Comparison of ENCODE assay signal across 9 cellular contexts in the genomic region with DNA sequence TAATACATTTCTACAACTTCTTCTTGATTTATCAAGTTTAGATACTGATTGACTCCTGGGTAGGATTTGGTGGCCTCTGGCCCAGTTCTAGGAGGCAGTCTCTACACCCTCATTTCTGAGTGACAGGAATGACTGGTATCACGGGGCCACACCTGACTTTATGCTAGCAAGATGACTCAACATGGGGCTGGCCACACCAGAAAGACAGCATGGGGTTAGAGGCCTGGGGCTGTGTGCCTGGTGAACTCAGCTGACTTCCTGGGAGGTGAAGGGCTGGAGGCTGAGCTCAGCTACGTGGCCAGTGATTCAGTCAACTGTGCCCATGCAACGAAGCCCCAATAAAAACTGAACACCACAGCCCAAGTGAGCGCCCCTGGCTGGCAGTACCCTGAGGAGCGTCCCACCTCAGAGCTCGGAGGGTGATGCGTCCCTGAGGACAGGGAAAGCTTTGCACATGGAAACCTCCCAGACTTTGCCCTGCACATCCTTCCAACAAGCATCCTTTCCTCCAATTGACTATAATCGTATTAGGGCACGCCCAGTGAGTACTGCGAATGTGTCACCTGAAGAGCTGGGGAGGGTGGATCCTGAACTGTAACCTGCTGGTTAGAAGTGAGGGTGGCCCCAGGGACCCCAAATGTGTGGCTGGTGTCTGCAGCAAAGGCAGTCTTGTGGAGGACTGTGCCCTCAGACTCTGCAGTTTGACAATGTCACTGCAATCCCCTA. TPM values are rescaled to one million over a fixed set of nuclear protein-coding genes. Genes with fewer than 3 reads are reported as not detected.
DNase-seq lines count a peak whose midpoint lies in the region; FAIRE-seq and TF ChIP-seq lines count a peak whose summit lies in the region.
"Had no signal": no experiment of that assay in that cellular context is flagged by ENCODE, and none has a peak within 500 bp of the region (broad histone marks: within the 10 kb centered on the region; RNA-seq: fewer than 3 reads in every experiment).

No MANE protein-coding gene starts in this region.

- H3K9me3 ChIP-seq in esophagus squamous epithelium: no peaks in the 10 kb centered on the region
- no peaks in the 10 kb centered on the region for H3K9me3 ChIP-seq in ovary

- H3K4me3 ChIP-seq in esophagus squamous epithelium (no peak overlapping the region), ovary (no peak overlapping the region)

- intact Hi-C loops in esophagus squamous epithelium (cut with DNase I) (no loop called here), ovary (cut with DNase I) (loop anchor here in 1 of 4 donors (5.0 kb wide), 1 partner anchor 108 kb away; a partner anchor contains a TSS)

- TF ChIP-seq CTCF in GM20000 (IDR thresholded peaks at IDR 0.05; ENCODE audit: extremely low read depth, missing control alignments) (no peak), esophagus squamous epithelium (IDR thresholded peaks at IDR 0.05) (no peak), ovary (IDR thresholded peaks at IDR 0.05) (no peak), GM13976 (IDR thresholded peaks at IDR 0.05; ENCODE audit: borderline replicate concordance, control extremely low read depth, extremely low read depth, insufficient read depth, missing control alignments) (no peak)

- TF ChIP-seq EP300 in ovary (IDR thresholded peaks at IDR 0.05): no peak

- DNase-seq in Caki2 (ENCODE audit: low read depth) (peak; percentile 95), GM20000 (ENCODE audit: low spot score) (peak; percentile 49), HTR-8/SVneo (ENCODE audit: insufficient read length, low spot score) (peak; percentile 48), esophagus squamous epithelium (lab: John Stamatoyannopoulos, UW) (no peak), ovary (no peak), amniotic stem cell (lab: John Stamatoyannopoulos, UW) (no peak), GM13976 (ENCODE audit: low spot score) (no peak), NCI-H1417 treated with DMSO at 0.1 percent for 48 hours (lab: John Stamatoyannopoulos, UW) (no peak)

- FAIRE-seq in HTR-8/SVneo (lab: Jason Lieb, UNC): no peak
- FAIRE-seq: GM18507 had no signal

- H3K27me3 ChIP-seq in esophagus squamous epithelium (no peaks in the 10 kb centered on the region), ovary (no peaks in the 10 kb centered on the region)

- in situ Hi-C loops in Caki2 (cut with HindIII; ENCODE audit: low pct_unique_long_range_greater_than_20kb, low sequenced_read_pairs) (no loop called here), GM13976 (cut with MboI; ENCODE audit: low sequenced_read_pairs, unreplicated experiment) (no loop called here)

- H3K27ac ChIP-seq in esophagus squamous epithelium (peak overlapping the region; percentile 14 to 83 (median 65)), ovary (no peak overlapping the region)

- WGBS in esophagus squamous epithelium, 2 donors: 61 to 67% methylated on average over 6 to 7 of the region's 10 CpGs
- WGBS in ovary, 3 donors: 93 to 98% (median 96%) methylated on average over 10 of the region's 10 CpGs

- TF ChIP-seq POLR2A in esophagus squamous epithelium (IDR thresholded peaks at IDR 0.05) (no peak), ovary (IDR thresholded peaks at IDR 0.05) (no peak)

- H3K36me3 ChIP-seq in esophagus squamous epithelium (peaks cover 0 to 85% (median 28%) of the 10 kb centered on the region in 3 donors), ovary (no peaks in the 10 kb centered on the region)

- H3K4me1 ChIP-seq in esophagus squamous epithelium (peaks cover 0 to 20% (median 3%) of the 10 kb centered on the region in 3 donors), ovary (ENCODE audit: insufficient read depth) (no peaks in the 10 kb centered on the region)

RNA-seq across cellular contexts. Expression of a gene that starts 57.2 kb away (rescaled TPM):
- total RNA-seq in Caki2 (2014; rRNA removed; shearing (Covaris generic); ENCODE audit: low replicate concordance): 130 and 160 TPM in 2 replicates
- 10 to 100 TPM; 32.3 to 68.0 (median 55.1) TPM for total RNA-seq in esophagus squamous epithelium
- 10 to 100 TPM; 17.9 to 42.1 (median 30.2) TPM for total RNA-seq in ovary
- polyA plus RNA-seq in ovary: 10 to 100 TPM; 13.9 to 44.4 TPM

Comparison
In these comparisons a context has a peak if more than half of its experiments do, and no peak if none do; other contexts are left out.
1. DNase-seq: peak in Caki2 (single experiment), GM20000 (single experiment) and HTR-8/SVneo (single experiment); none in esophagus squamous epithelium (single experiment), ovary (0 of 5), amniotic stem cell (single experiment), GM13976 (single experiment) and NCI-H1417 treated with DMSO at 0.1 percent for 48 hours (single experiment).
2. H3K27ac ChIP-seq: peak in esophagus squamous epithelium (4 of 4); none in ovary (0 of 2).